Comparison of ENCODE assay signal across 19 cellular contexts in genomic region chr9:74322661-74323314, GRCh38.
DNase-seq lines count a peak whose midpoint lies in the region; ATAC-seq lines count a peak whose summit lies in the region.
"Had no signal": no experiment of that assay in that cellular context is flagged by ENCODE, and none has a peak within 500 bp of the region (broad histone marks: within the 10 kb centered on the region; RNA-seq: fewer than 3 reads in every experiment).

No MANE protein-coding gene starts in this region.

- no peak overlapping the region for H3K27ac Mint-ChIP-seq in activated naive CD8-positive, alpha-beta T cell treated with anti-CD3 and anti-CD28 coated beads for 36 hours
- H3K27ac Mint-ChIP-seq: memory B cell had no signal

- H3K4me3 Mint-ChIP-seq in activated naive CD8-positive, alpha-beta T cell treated with anti-CD3 and anti-CD28 coated beads for 36 hours, result peak overlapping the region; percentile 29
- H3K4me3 Mint-ChIP-seq: memory B cell had no signal

- no peaks in the 10 kb centered on the region for H3K27me3 Mint-ChIP-seq in activated naive CD8-positive, alpha-beta T cell treated with anti-CD3 and anti-CD28 coated beads for 36 hours
- H3K27me3 Mint-ChIP-seq: memory B cell had no signal

- DNase-seq in NCI-H2081 treated with DMSO at 0.1 percent for 48 hours (lab: John Stamatoyannopoulos, UW) (peak; percentile 67), CD1c-positive myeloid dendritic cell (ENCODE audit: extremely low spot score) (no peak), GDM1 (lab: John Stamatoyannopoulos, UW) (no peak), SIG-M5 treated with dmso at 0.1 percent for 504 hours (lab: John Stamatoyannopoulos, UW; ENCODE audit: unreplicated experiment) (no peak)
- DNase-seq in activated naive CD8-positive, alpha-beta T cell treated with anti-CD3 and anti-CD28 coated beads for 36 hours, result no peak
- DNase-seq: erythroblast, glutamatergic neuron, HCEC 1CT, MV-4-11, PC-9, SK-N-SH, substantia nigra had no signal

- no peaks in the 10 kb centered on the region for H3K4me1 Mint-ChIP-seq in activated naive CD8-positive, alpha-beta T cell treated with anti-CD3 and anti-CD28 coated beads for 36 hours
- H3K4me1 Mint-ChIP-seq: memory B cell had no signal

- H3K36me3 Mint-ChIP-seq in activated naive CD8-positive, alpha-beta T cell treated with anti-CD3 and anti-CD28 coated beads for 36 hours, result no peaks in the 10 kb centered on the region
- H3K36me3 Mint-ChIP-seq: memory B cell had no signal

- H3K9ac ChIP-seq in BLaER1, result no peak overlapping the region
- H3K9ac ChIP-seq: SK-N-SH had no signal

- ATAC-seq in GM18520 (IDR thresholded peaks at IDR 0.05; ENCODE audit: unreplicated experiment) (peak; percentile 52), GM21526 (IDR thresholded peaks at IDR 0.05; ENCODE audit: low FRiP score, unreplicated experiment) (no peak)
- ATAC-seq: body of pancreas had no signal

- H3K4me1 ChIP-seq in BLaER1, result peaks cover 34% of the 10 kb centered on the region
- H3K4me1 ChIP-seq: body of pancreas, right atrium auricular region had no signal

- peak overlapping the region; percentile 28 for H3K27ac ChIP-seq in BLaER1
- H3K27ac ChIP-seq: body of pancreas, neutrophil, PC-9, right atrium auricular region had no signal

- peaks cover 43% of the 10 kb centered on the region for H3K36me3 ChIP-seq in BLaER1
- H3K36me3 ChIP-seq: neutrophil, right atrium auricular region had no signal

- H4K20me1 ChIP-seq in BLaER1, result no peaks in the 10 kb centered on the region

- peak overlapping the region; percentile 69 for H3K4me2 ChIP-seq in BLaER1
- H3K4me2 ChIP-seq: PC-9, SK-N-SH had no signal

- peaks cover 9% of the 10 kb centered on the region for H3K9me3 Mint-ChIP-seq in activated naive CD8-positive, alpha-beta T cell treated with anti-CD3 and anti-CD28 coated beads for 36 hours

- no peaks in the 10 kb centered on the region for H3K27me3 ChIP-seq in BLaER1
- H3K27me3 ChIP-seq: body of pancreas, neutrophil, right atrium auricular region had no signal

- H3K4me3 ChIP-seq in BLaER1, result peak overlapping the region; percentile 34
- H3K4me3 ChIP-seq: body of pancreas, PC-9, right atrium auricular region had no signal

- H3K9me3 ChIP-seq in BLaER1, result peaks cover 69% of the 10 kb centered on the region
- H3K9me3 ChIP-seq: body of pancreas, neutrophil, right atrium auricular region, SK-N-SH had no signal
